ENCODE assay signal across 17 cellular contexts in the genomic region with DNA sequence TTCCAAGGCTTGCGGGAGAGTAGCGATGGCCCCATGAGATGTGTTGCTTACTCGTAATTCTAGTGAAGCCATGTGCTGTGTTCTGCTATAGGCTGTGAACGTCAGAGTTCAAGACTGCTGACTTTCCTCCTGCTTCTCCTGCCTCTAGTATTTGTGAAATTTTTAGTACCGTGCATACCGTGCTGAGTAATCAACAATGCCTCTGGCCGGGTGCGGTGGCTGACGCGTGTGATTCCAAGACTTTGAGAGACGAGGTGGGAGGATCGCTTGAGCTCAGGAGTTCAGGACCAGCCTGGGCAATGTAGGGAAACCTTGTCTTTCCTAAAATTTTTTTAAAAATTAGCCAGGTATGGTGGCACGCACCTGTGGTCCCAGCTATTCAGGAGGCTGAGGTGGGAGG. TPM values are rescaled to one million over a fixed set of nuclear protein-coding genes. Genes with fewer than 3 reads are reported as not detected.
DNase-seq lines count a peak whose midpoint lies in the region; TF ChIP-seq lines count a peak whose summit lies in the region.
"Had no signal": no experiment of that assay in that cellular context is flagged by ENCODE, and none has a peak within 500 bp of the region (broad histone marks: within the 10 kb centered on the region; RNA-seq: fewer than 3 reads in every experiment).

No MANE protein-coding gene starts in this region.

- POLR2A ChIA-PET in HEK293T (lab: Yijun Ruan, JAX), result no interaction called here

- H3K14ac ChIP-seq in trophoblast cell (ENCODE audit: low read length), result no peak overlapping the region

- peaks cover 22% of the 10 kb centered on the region for H3K4me1 Mint-ChIP-seq in chondrocyte (ENCODE audit: low read depth)
- H3K4me1 Mint-ChIP-seq: CD4-positive, CD25-positive, alpha-beta regulatory T cell; CD8-positive, alpha-beta memory T cell had no signal

- CTCF ChIA-PET in HEK293T (lab: Yijun Ruan, JAX), result no interaction called here

- DNase-seq in HEK293T (ENCODE audit: extremely low spot score) (peak; percentile 1), chondrocyte (ENCODE audit: low spot score) (no peak), trophoblast cell (peak; percentile 85 to 93), DMS153 (lab: John Stamatoyannopoulos, UW) (no peak), T-helper 1 cell (no peak)
- no peak for DNase-seq in activated naive CD4-positive, alpha-beta T cell treated with Interleukin-2 at 50 U/mL for 16 hours
- DNase-seq: ACHN; BE2C; C1 segment of cervical spinal cord; CD4-positive, CD25-positive, alpha-beta regulatory T cell; CD8-positive, alpha-beta memory T cell; COR-L47; DMS 273 treated with DMSO at 0.1 percent for 48 hours; HCEC 1CT; HFFc6 had no signal

- WGBS in trophoblast cell (ENCODE audit: extremely low coverage, insufficient coverage, insufficient read length), result no CpG with 5 or more reads among the region's 13 CpGs

- H3K9ac ChIP-seq in HUES6 (ENCODE audit: low read length) (no peak overlapping the region), trophoblast cell (ENCODE audit: low read length) (no peak overlapping the region)

- peak overlapping the region; percentile 22 for H3K27ac Mint-ChIP-seq in chondrocyte (ENCODE audit: unreplicated experiment)
- H3K27ac Mint-ChIP-seq: CD4-positive, CD25-positive, alpha-beta regulatory T cell; HFFc6 had no signal

- H2BK5ac ChIP-seq in trophoblast cell (ENCODE audit: low read depth, low read length, poor library complexity), result no peak overlapping the region

- no peaks in the 10 kb centered on the region for H3K9me3 Mint-ChIP-seq in chondrocyte (ENCODE audit: low read depth)
- H3K9me3 Mint-ChIP-seq: CD4-positive, CD25-positive, alpha-beta regulatory T cell; CD8-positive, alpha-beta memory T cell; GM23338; HFFc6 had no signal

- H3K4me3 ChIP-seq in HUES6 (ENCODE audit: low read depth, low read length) (no peak overlapping the region), trophoblast cell (ENCODE audit: low read depth, low read length) (no peak overlapping the region)
- H3K4me3 ChIP-seq: GM23338 had no signal

- H3K27ac ChIP-seq in HUES6 (ENCODE audit: low read depth, low read length), result 0 out of 2 replicates have a peak overlapping the region, but pooled peaks have one; percentile 3
- no peak overlapping the region for H3K27ac ChIP-seq in trophoblast cell (ENCODE audit: low read depth, low read length)

- no peak overlapping the region for H2BK12ac ChIP-seq in trophoblast cell (ENCODE audit: low read length)

- no peak overlapping the region for H3K4me2 ChIP-seq in trophoblast cell (ENCODE audit: low read length)
- H3K4me2 ChIP-seq: GM23338 had no signal

- no peak overlapping the region for H3K18ac ChIP-seq in trophoblast cell (ENCODE audit: low read length)

- peaks cover 44% of the 10 kb centered on the region for H3K36me3 Mint-ChIP-seq in chondrocyte (ENCODE audit: low read depth)
- H3K36me3 Mint-ChIP-seq: CD4-positive, CD25-positive, alpha-beta regulatory T cell; CD8-positive, alpha-beta memory T cell had no signal

- H3K4ac ChIP-seq in trophoblast cell (ENCODE audit: low read depth, low read length), result no peak overlapping the region

- TF ChIP-seq CTCF in chondrocyte (IDR thresholded peaks at IDR 0.05), result no peak

- H3K36me3 ChIP-seq in HUES6 (ENCODE audit: control insufficient read depth, insufficient read depth, low read length), result peaks cover 14% of the 10 kb centered on the region; the same call in 1 of the 2 replicates
- peaks cover 3 to 14% of the 10 kb centered on the region in 2 experiments for H3K36me3 ChIP-seq in trophoblast cell (ENCODE audit: control insufficient read depth in 1 of 2, insufficient read depth in 2 of 2, low read length in 2 of 2)
- H3K36me3 ChIP-seq: BE2C had no signal

- no peak overlapping the region for H3K4me3 Mint-ChIP-seq in chondrocyte (ENCODE audit: unreplicated experiment)
- H3K4me3 Mint-ChIP-seq: CD4-positive, CD25-positive, alpha-beta regulatory T cell; CD8-positive, alpha-beta memory T cell; GM23338; HFFc6 had no signal

- no peaks in the 10 kb centered on the region for H3K79me2 ChIP-seq in trophoblast cell (ENCODE audit: control insufficient read depth, insufficient read depth, low read length, poor library complexity)

- no peak overlapping the region for H2AFZ ChIP-seq in trophoblast cell (ENCODE audit: insufficient read depth, low read length, poor library complexity)
- H2AFZ ChIP-seq: GM23338 had no signal

- no peak overlapping the region for H4K8ac ChIP-seq in trophoblast cell (ENCODE audit: low read depth, low read length)

- no peak overlapping the region for H4K12ac ChIP-seq in trophoblast cell (ENCODE audit: low read depth, low read length)

- H3K79me1 ChIP-seq in trophoblast cell (ENCODE audit: low read length), result no peaks in the 10 kb centered on the region

- H3K23ac ChIP-seq in trophoblast cell (ENCODE audit: low read length), result no peak overlapping the region

- no peaks in the 10 kb centered on the region for H3K27me3 Mint-ChIP-seq in chondrocyte (ENCODE audit: low read depth)
- H3K27me3 Mint-ChIP-seq: CD4-positive, CD25-positive, alpha-beta regulatory T cell had no signal

- no peak overlapping the region for H2BK120ac ChIP-seq in trophoblast cell (ENCODE audit: insufficient read depth, low read length, poor library complexity)

- H3K4me1 ChIP-seq in HUES6 (ENCODE audit: control insufficient read depth, insufficient read depth, low read length) (peaks cover 16% of the 10 kb centered on the region), trophoblast cell (ENCODE audit: control insufficient read depth in 1 of 2, insufficient read depth in 2 of 2, low read length in 2 of 2) (peaks cover 0 to 4% of the 10 kb centered on the region in 2 experiments)

- H3K9me3 ChIP-seq in HUES6 (ENCODE audit: control insufficient read depth, insufficient read depth, low read depth, low read length) (no peaks in the 10 kb centered on the region), trophoblast cell (ENCODE audit: insufficient read depth, low read depth, low read length) (no peaks in the 10 kb centered on the region)
- H3K9me3 ChIP-seq: BE2C had no signal

- H4K91ac ChIP-seq in trophoblast cell (ENCODE audit: low read depth, low read length), result no peak overlapping the region

- H2AK5ac ChIP-seq in trophoblast cell (ENCODE audit: low read length), result no peak overlapping the region

- H3K27me3 ChIP-seq in HUES6 (ENCODE audit: control insufficient read depth, insufficient read depth, low read length) (no peaks in the 10 kb centered on the region), trophoblast cell (ENCODE audit: insufficient read depth, low read length) (no peaks in the 10 kb centered on the region)
- H3K27me3 ChIP-seq: BE2C had no signal

TF ChIP-seq in HEK293T, 16 proteins besides CTCF, POLR2A, EP300 and RAD21:
- TF ChIP-seq LEF1 (IDR thresholded peaks at IDR 0.05; ENCODE audit: borderline replicate concordance) (no peak), SP1 (IDR thresholded peaks at IDR 0.05) (no peak), HDGF (IDR thresholded peaks at IDR 0.05; ENCODE audit: borderline replicate concordance) (no peak), CTBP1 (IDR thresholded peaks at IDR 0.05; ENCODE audit: borderline replicate concordance) (no peak), FOXA1 (IDR thresholded peaks at IDR 0.05) (no peak), ZNF384 (IDR thresholded peaks at IDR 0.05) (no peak), SUZ12 (IDR thresholded peaks at IDR 0.05) (no peak), FOXM1 (IDR thresholded peaks at IDR 0.05; ENCODE audit: borderline replicate concordance) (no peak), FOXK2 (IDR thresholded peaks at IDR 0.05) (no peak), NFRKB (IDR thresholded peaks at IDR 0.05) (no peak)

RNA-seq across cellular contexts. Expression of gene B3GNT7, which starts 59.9 kb away (rescaled TPM):
- total RNA-seq in chondrocyte, result 1.7 to 1.9 TPM (median 1.8 TPM) in 3 replicates
- 2.4 and 2.6 TPM in 2 replicates for polyA plus RNA-seq in trophoblast cell (2013)
- total RNA-seq: CD4-positive, CD25-positive, alpha-beta regulatory T cell had no signal
- polyA plus RNA-seq: CD4-positive, CD25-positive, alpha-beta regulatory T cell had no signal

Comparison
In these comparisons a context has a peak if more than half of its experiments do, and no peak if none do; other contexts are left out.
1. DNase-seq: peak in HEK293T (single experiment) and trophoblast cell (2 of 2); none in chondrocyte (single experiment), DMS153 (single experiment), T-helper 1 cell (0 of 5) and activated naive CD4-positive, alpha-beta T cell treated with Interleukin-2 at 50 U/mL for 16 hours (single experiment).